1 cellular context compared by ENCODE assay signal in the genomic region with DNA sequence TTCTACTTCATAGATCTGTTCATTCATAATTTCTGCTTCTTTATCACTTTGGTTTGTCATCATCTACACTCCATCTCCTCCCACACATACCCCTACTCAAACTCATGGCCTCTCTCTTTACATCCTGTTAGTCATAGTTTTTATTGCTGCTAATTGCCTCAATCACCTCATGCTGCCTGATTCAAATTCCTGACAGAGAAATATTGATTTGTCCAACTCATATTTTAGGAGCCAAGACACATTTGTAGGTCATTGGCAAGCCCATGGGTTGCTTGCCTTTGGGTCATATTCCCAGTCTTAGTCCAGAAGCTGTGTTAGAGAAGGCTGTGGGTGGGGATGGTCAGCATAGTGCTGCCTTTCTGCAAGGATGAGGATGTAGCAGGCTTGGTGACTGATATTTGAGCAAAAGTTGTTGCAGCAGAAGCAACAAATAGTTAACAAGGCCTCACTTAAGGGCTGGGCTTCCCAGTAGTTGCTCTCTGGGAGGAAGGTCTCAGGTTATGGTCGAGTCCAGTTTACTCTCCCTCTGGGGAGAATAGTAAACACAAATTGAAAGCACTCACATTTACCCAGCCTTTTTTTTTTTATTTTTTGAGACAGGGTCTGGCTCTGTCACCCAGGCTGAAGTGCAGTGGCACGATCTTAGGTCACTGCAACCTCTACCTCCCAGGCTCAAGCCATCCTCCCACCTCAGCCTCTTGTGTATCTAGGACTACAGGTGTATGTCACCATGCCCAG.
TF ChIP-seq lines count a peak whose summit lies in the region.

No MANE protein-coding gene starts in this region.

TF ChIP-seq in PFSK-1, 5 proteins besides CTCF, POLR2A, EP300 and RAD21:
- TF ChIP-seq SIN3A (IDR thresholded peaks at IDR 0.05; ENCODE audit: borderline replicate concordance, insufficient read depth, low read length) = peak; percentile 93; the same call in 1 of the 2 replicates
- TF ChIP-seq FOXP2 (optimal IDR thresholded peaks at IDR 0.05; ENCODE audit: borderline replicate concordance, extremely low read depth, extremely low read length, insufficient read depth) = no peak
- TF ChIP-seq POLR2AphosphoS5 (IDR thresholded peaks at IDR 0.05; ENCODE audit: low read depth, low read length) = no peak; the same call in 1 of the 2 replicates
- TF ChIP-seq TAF1 (IDR thresholded peaks at IDR 0.05; ENCODE audit: borderline replicate concordance, insufficient read depth, low read length) = peak; percentile 48; the same call in 1 of the 2 replicates
- TF ChIP-seq, protein P1, sequence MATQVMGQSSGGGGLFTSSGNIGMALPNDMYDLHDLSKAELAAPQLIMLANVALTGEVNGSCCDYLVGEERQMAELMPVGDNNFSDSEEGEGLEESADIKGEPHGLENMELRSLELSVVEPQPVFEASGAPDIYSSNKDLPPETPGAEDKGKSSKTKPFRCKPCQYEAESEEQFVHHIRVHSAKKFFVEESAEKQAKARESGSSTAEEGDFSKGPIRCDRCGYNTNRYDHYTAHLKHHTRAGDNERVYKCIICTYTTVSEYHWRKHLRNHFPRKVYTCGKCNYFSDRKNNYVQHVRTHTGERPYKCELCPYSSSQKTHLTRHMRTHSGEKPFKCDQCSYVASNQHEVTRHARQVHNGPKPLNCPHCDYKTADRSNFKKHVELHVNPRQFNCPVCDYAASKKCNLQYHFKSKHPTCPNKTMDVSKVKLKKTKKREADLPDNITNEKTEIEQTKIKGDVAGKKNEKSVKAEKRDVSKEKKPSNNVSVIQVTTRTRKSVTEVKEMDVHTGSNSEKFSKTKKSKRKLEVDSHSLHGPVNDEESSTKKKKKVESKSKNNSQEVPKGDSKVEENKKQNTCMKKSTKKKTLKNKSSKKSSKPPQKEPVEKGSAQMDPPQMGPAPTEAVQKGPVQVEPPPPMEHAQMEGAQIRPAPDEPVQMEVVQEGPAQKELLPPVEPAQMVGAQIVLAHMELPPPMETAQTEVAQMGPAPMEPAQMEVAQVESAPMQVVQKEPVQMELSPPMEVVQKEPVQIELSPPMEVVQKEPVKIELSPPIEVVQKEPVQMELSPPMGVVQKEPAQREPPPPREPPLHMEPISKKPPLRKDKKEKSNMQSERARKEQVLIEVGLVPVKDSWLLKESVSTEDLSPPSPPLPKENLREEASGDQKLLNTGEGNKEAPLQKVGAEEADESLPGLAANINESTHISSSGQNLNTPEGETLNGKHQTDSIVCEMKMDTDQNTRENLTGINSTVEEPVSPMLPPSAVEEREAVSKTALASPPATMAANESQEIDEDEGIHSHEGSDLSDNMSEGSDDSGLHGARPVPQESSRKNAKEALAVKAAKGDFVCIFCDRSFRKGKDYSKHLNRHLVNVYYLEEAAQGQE (IDR thresholded peaks at IDR 0.05; ENCODE audit: insufficient read depth in 1 of 2, low read depth in 2 of 2, low read length in 2 of 2) = peak in 1 of 2 experiments; percentile 29; a peak in 1 of 4 replicates
